ENCODE assay signal across 24 cellular contexts in the genomic region with DNA sequence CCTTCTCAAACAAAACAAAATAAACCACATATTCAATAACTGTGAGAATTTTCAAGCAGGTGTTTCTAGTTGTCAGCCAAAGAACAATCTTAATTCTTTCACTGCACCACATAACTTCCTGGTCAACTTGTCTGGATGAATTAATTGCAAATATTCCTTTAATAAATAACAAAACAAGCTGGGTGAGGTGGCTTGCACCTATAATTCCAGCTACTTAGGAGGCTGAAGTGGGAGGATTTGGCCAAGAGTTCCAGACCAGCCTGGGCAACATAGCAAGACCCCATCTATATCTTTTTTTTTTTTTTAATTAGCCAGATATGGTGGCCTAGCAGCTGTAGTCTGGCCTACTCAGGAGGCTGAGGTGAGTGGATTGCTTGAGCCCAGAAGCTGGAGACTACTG. TPM values are rescaled to one million over a fixed set of nuclear protein-coding genes. Genes with fewer than 3 reads are reported as not detected.
DNase-seq lines count a peak whose midpoint lies in the region; ATAC-seq, FAIRE-seq and TF ChIP-seq lines count a peak whose summit lies in the region.
"Had no signal": no experiment of that assay in that cellular context is flagged by ENCODE, and none has a peak within 500 bp of the region (broad histone marks: within the 10 kb centered on the region; RNA-seq: fewer than 3 reads in every experiment).

No MANE protein-coding gene starts in this region.

- intact Hi-C loops in HepG2 (cut with micrococcal nuclease; ENCODE audit: unreplicated experiment) = no loop called here
- intact Hi-C loops in right lobe of liver (cut with DNase I) = loop anchor here in 1 of 2 donors (10.0 kb wide), 1 partner anchor 58 kb away; a partner anchor contains a TSS
- intact Hi-C loops in ascending aorta (cut with DNase I) = no loop called here

- ATAC-seq in HepG2 (no peak), right lobe of liver (no peak), esophagus mucosa (peak; percentile 25)
- ATAC-seq: GM12878 had no signal

- H3K27me3 ChIP-seq in HepG2 (ENCODE audit: control insufficient read depth in 1 of 2, insufficient read depth in 2 of 2, low read length in 2 of 2) = no peaks in the 10 kb centered on the region
- H3K27me3 ChIP-seq in right lobe of liver = no peaks in the 10 kb centered on the region
- no peaks in the 10 kb centered on the region for H3K27me3 ChIP-seq in ascending aorta
- H3K27me3 ChIP-seq: BE2C; BLaER1 treated with 17β-estradiol and CSF1 and Interleukin-3, amounts not matched to agents 10 nM and 100 nM had no signal

- H3K4me1 Mint-ChIP-seq in type B pancreatic cell (ENCODE audit: unreplicated experiment) = peaks cover 6% of the 10 kb centered on the region
- H3K4me1 Mint-ChIP-seq: CD8-positive, alpha-beta memory T cell had no signal

- TF ChIP-seq POLR2A in HepG2 (IDR thresholded peaks at IDR 0.05; ENCODE audit: insufficient read depth in 1 of 2, low read depth in 2 of 2, low read length in 2 of 2) (no peak), right lobe of liver (IDR thresholded peaks at IDR 0.05) (no peak)

- H3K27ac ChIP-seq in HepG2 (ENCODE audit: extremely low read length, insufficient read depth, low read length) (no peak overlapping the region), right lobe of liver (no peak overlapping the region), ascending aorta (no peak overlapping the region)
- H3K27ac ChIP-seq: 22Rv1; BLaER1 treated with 17β-estradiol and CSF1 and Interleukin-3, amounts not matched to agents 10 nM and 100 nM; GM23248 had no signal

- no peak for TF ChIP-seq EP300 in HepG2 (IDR thresholded peaks at IDR 0.05; ENCODE audit: low read depth in 2 of 2, low read length in 2 of 2)
- no peak for TF ChIP-seq EP300 in HepG2 (CRISPR knock-in tag; IDR thresholded peaks at IDR 0.05; ENCODE audit: borderline replicate concordance)

- H3K4me3 ChIP-seq in HepG2 (replicated peaks in 1 of 3; ENCODE audit: insufficient read depth in 1 of 3, low read depth in 2 of 3, low read length in 3 of 3) = no peak overlapping the region
- H3K4me3 ChIP-seq in right lobe of liver = no peak overlapping the region
- H3K4me3 ChIP-seq in ascending aorta = no peak overlapping the region
- H3K4me3 ChIP-seq: BLaER1 treated with 17β-estradiol and CSF1 and Interleukin-3, amounts not matched to agents 10 nM and 100 nM; GM12878; GM23248 had no signal

- TF ChIP-seq CTCF in HepG2 (CRISPR knock-in tag; IDR thresholded peaks at IDR 0.05) (no peak), right lobe of liver (IDR thresholded peaks at IDR 0.05) (no peak), type B pancreatic cell (conservative IDR thresholded peaks at IDR 0.05) (no peak), ascending aorta (IDR thresholded peaks at IDR 0.05) (no peak)

- H3K9me3 Mint-ChIP-seq in type B pancreatic cell = no peaks in the 10 kb centered on the region
- H3K9me3 Mint-ChIP-seq: CD4-positive, alpha-beta T cell; CD8-positive, alpha-beta memory T cell had no signal

- H3K4me1 ChIP-seq in HepG2 (ENCODE audit: insufficient read depth, low read length) (peaks cover 11% of the 10 kb centered on the region), right lobe of liver (peaks cover 0 to 9% (median 0%) of the 10 kb centered on the region in 4 donors), ascending aorta (peaks cover 0 to under 1% of the 10 kb centered on the region in 2 donors)
- H3K4me1 ChIP-seq: BE2C had no signal

- FAIRE-seq in HepG2 (lab: Jason Lieb, UNC) = no peak
- FAIRE-seq: A204.1, D721Med, GM12878, H1 had no signal

- no peak for TF ChIP-seq RAD21 in HepG2 (CRISPR knock-in tag; IDR thresholded peaks at IDR 0.05)

- no peak for DNase-seq in HepG2 (ENCODE audit: low spot score)
- no peak for DNase-seq in right lobe of liver
- DNase-seq in type B pancreatic cell (ENCODE audit: extremely low spot score, unreplicated experiment) = no peak
- no peak for DNase-seq in ascending aorta (ENCODE audit: low spot score in 2 of 2)
- DNase-seq in ACHN = no peak
- DNase-seq: AML-193; BE2C; CD4-positive, alpha-beta T cell; CD8-positive, alpha-beta memory T cell; DMS 273 treated with DMSO at 0.1 percent for 48 hours; DMS79; EL; GDM1; GM23248; H7; HCEC 1CT had no signal

- H3K36me3 ChIP-seq in HepG2 (replicated peaks in 1 of 2; ENCODE audit: control insufficient read depth in 1 of 2, insufficient read depth in 2 of 2, low read length in 2 of 2) = 0 out of 5 replicates have a peak, but pooled peaks cover 0 to 3% of the 10 kb centered on the region in 2 experiments
- no peaks in the 10 kb centered on the region for H3K36me3 ChIP-seq in right lobe of liver
- no peaks in the 10 kb centered on the region for H3K36me3 ChIP-seq in ascending aorta
- H3K36me3 ChIP-seq: BE2C; BLaER1 treated with 17β-estradiol and CSF1 and Interleukin-3, amounts not matched to agents 10 nM and 100 nM had no signal

- H4K20me1 ChIP-seq in HepG2 (ENCODE audit: insufficient read depth, low read length) = no peaks in the 10 kb centered on the region
- H4K20me1 ChIP-seq: BLaER1 treated with 17β-estradiol and CSF1 and Interleukin-3, amounts not matched to agents 10 nM and 100 nM had no signal

- no peaks in the 10 kb centered on the region for H3K27me3 Mint-ChIP-seq in type B pancreatic cell
- H3K27me3 Mint-ChIP-seq: CD4-positive, alpha-beta T cell had no signal

- peak overlapping the region; percentile 78 for H3K27ac Mint-ChIP-seq in type B pancreatic cell
- H3K27ac Mint-ChIP-seq: CD14-positive monocyte; CD4-positive, alpha-beta T cell; CD8-positive, alpha-beta memory T cell had no signal

- H3K9ac ChIP-seq in HepG2 (ENCODE audit: insufficient read depth, low read depth, low read length) = no peak overlapping the region
- H3K9ac ChIP-seq: BLaER1 treated with 17β-estradiol and CSF1 and Interleukin-3, amounts not matched to agents 10 nM and 100 nM; GM23248 had no signal

- in situ Hi-C loops in HepG2 (cut with HindIII; ENCODE audit: extremely low pct_ligation_motif_present, low pct_unique_long_range_greater_than_20kb) = no loop called here
- in situ Hi-C loops in ACHN (cut with HindIII; ENCODE audit: low pct_ligation_motif_present, low pct_unique_long_range_greater_than_20kb, low sequenced_read_pairs) = no loop called here

- no peaks in the 10 kb centered on the region for H3K36me3 Mint-ChIP-seq in type B pancreatic cell
- H3K36me3 Mint-ChIP-seq: CD14-positive monocyte; CD8-positive, alpha-beta memory T cell had no signal

- no TSS peak for BruUV-seq in HepG2 (replicated peaks; lab: Mats Ljungman, UMichigan)

- H3K9me3 ChIP-seq in HepG2 (ENCODE audit: low read length) (no peaks in the 10 kb centered on the region), right lobe of liver (no peaks in the 10 kb centered on the region), ascending aorta (no peaks in the 10 kb centered on the region)
- H3K9me3 ChIP-seq: BE2C; BLaER1 treated with 17β-estradiol and CSF1 and Interleukin-3, amounts not matched to agents 10 nM and 100 nM had no signal

- CTCF ChIA-PET in HepG2 (lab: Yijun Ruan, JAX; ENCODE audit: low intra/inter-chr PET ratio, low total read pairs) = no interaction called here

- H3K79me2 ChIP-seq in HepG2 (ENCODE audit: insufficient read depth, low read length) = no peaks in the 10 kb centered on the region

- no peak overlapping the region for H3K4me3 Mint-ChIP-seq in type B pancreatic cell
- H3K4me3 Mint-ChIP-seq: CD14-positive monocyte; CD4-positive, alpha-beta T cell; CD8-positive, alpha-beta memory T cell had no signal

- no peak overlapping the region for H2AFZ ChIP-seq in HepG2 (ENCODE audit: low read length)
- H2AFZ ChIP-seq: GM23248 had no signal

- POLR2A ChIA-PET in HepG2 (lab: Yijun Ruan, JAX) = no interaction called here

- no peak overlapping the region for H3K4me2 ChIP-seq in HepG2 (ENCODE audit: low read depth, low read length)
- H3K4me2 ChIP-seq: BLaER1 treated with 17β-estradiol and CSF1 and Interleukin-3, amounts not matched to agents 10 nM and 100 nM had no signal

RNA-seq across cellular contexts. Expression of a gene that starts 17.0 kb away (rescaled TPM):
- 26.2 and 32.3 TPM in 2 replicates for total RNA-seq in HepG2 (2016; rRNA removed; fragmentation: Illumina TruSeq; extraction: Trizol)
- 24.3 and 34.3 TPM in 2 replicates for total RNA-seq in HepG2 (2016; cell fraction: cytosol; rRNA removed; fragmentation: Illumina TruSeq; extraction: Trizol; ENCODE audit: low read depth)
- 26.8 and 33.7 TPM in 2 replicates for total RNA-seq in HepG2 (2016; cell fraction: insoluble cytoplasmic fraction; rRNA removed; fragmentation: Illumina TruSeq; extraction: Trizol)
- 16.7 and 17.3 TPM in 2 replicates for total RNA-seq in HepG2 (2016; cell fraction: membrane; rRNA removed; fragmentation: Illumina TruSeq; extraction: Trizol)
- total RNA-seq in HepG2 (2016; cell fraction: nucleus; rRNA removed; fragmentation: Illumina TruSeq; extraction: Trizol) = 18.8 and 22.5 TPM in 2 replicates
- polyA plus RNA-seq in HepG2 (2011; rRNA removed) = 7.3 and 8.0 TPM in 2 replicates
- polyA plus RNA-seq in HepG2 (2011; cell fraction: cytosol; rRNA removed) = 5.0 and 7.2 TPM in 2 replicates
- 3.7 and 4.9 TPM in 2 replicates for polyA plus RNA-seq in HepG2 (2011; cell fraction: nucleus; rRNA removed)
- polyA plus RNA-seq in HepG2 (2012) = 11.2 and 12.0 TPM in 2 replicates
- 2.3 and 2.4 TPM in 2 replicates for polyA plus RNA-seq in HepG2 (2016; cell fraction: cytosol; fragmentation: Illumina TruSeq; extraction: Trizol; ENCODE audit: low read depth)
- polyA plus RNA-seq in HepG2 (2016; cell fraction: insoluble cytoplasmic fraction; fragmentation: Illumina TruSeq; extraction: Trizol; ENCODE audit: low read depth) = 39.7 and 39.9 TPM in 2 replicates
- polyA plus RNA-seq in HepG2 (2016; cell fraction: membrane; fragmentation: Illumina TruSeq; extraction: Trizol; ENCODE audit: low read depth) = 7.4 and 8.2 TPM in 2 replicates
- polyA plus RNA-seq in HepG2 (2016; cell fraction: nucleus; fragmentation: Illumina TruSeq; extraction: Trizol; ENCODE audit: insufficient read depth, low read depth) = 26.4 and 26.9 TPM in 2 replicates
- 11.5 and 16.5 TPM in 2 replicates for polyA minus RNA-seq in HepG2 (2011; rRNA and poly(A)+ RNA removed; ENCODE audit: low replicate concordance)
- 6.4 and 7.6 TPM in 2 replicates for polyA minus RNA-seq in HepG2 (2011; cell fraction: cytosol; rRNA and poly(A)+ RNA removed)
- polyA minus RNA-seq in HepG2 (2011; cell fraction: nucleus; rRNA and poly(A)+ RNA removed) = 9.3 and 11.1 TPM in 2 replicates
- total RNA-seq in right lobe of liver = 1 to 10 TPM; 4.9 to 5.6 (median 5.4) TPM
- total RNA-seq in esophagus mucosa = 9.5 TPM
- total RNA-seq in type B pancreatic cell (ENCODE audit: low replicate concordance) = 24.1 and 25.4 TPM in 2 replicates
- total RNA-seq in ascending aorta = 6.0 TPM

RNA-seq across cellular contexts. Expression of a gene that starts 57.0 kb away (rescaled TPM):
- 45.8 and 68.8 TPM in 2 replicates for total RNA-seq in HepG2 (2016; rRNA removed; fragmentation: Illumina TruSeq; extraction: Trizol)
- total RNA-seq in HepG2 (2016; cell fraction: cytosol; rRNA removed; fragmentation: Illumina TruSeq; extraction: Trizol; ENCODE audit: low read depth) = 5.2 and 7.9 TPM in 2 replicates
- total RNA-seq in HepG2 (2016; cell fraction: insoluble cytoplasmic fraction; rRNA removed; fragmentation: Illumina TruSeq; extraction: Trizol) = 49.0 and 68.2 TPM in 2 replicates
- 9.3 and 10.9 TPM in 2 replicates for total RNA-seq in HepG2 (2016; cell fraction: membrane; rRNA removed; fragmentation: Illumina TruSeq; extraction: Trizol)
- total RNA-seq in HepG2 (2016; cell fraction: nucleus; rRNA removed; fragmentation: Illumina TruSeq; extraction: Trizol) = 23.2 and 23.8 TPM in 2 replicates
- polyA plus RNA-seq in HepG2 (2011; rRNA removed) = 15.9 and 17.5 TPM in 2 replicates
- 5.6 and 9.8 TPM in 2 replicates for polyA plus RNA-seq in HepG2 (2011; cell fraction: cytosol; rRNA removed)
- polyA plus RNA-seq in HepG2 (2011; cell fraction: nucleus; rRNA removed) = 7.9 and 10.8 TPM in 2 replicates
- 19.1 and 29.9 TPM in 2 replicates for polyA plus RNA-seq in HepG2 (2012)
- 0.89 and 1.1 TPM in 2 replicates for polyA plus RNA-seq in HepG2 (2016; cell fraction: cytosol; fragmentation: Illumina TruSeq; extraction: Trizol; ENCODE audit: low read depth)
- 30.1 and 36.8 TPM in 2 replicates for polyA plus RNA-seq in HepG2 (2016; cell fraction: insoluble cytoplasmic fraction; fragmentation: Illumina TruSeq; extraction: Trizol; ENCODE audit: low read depth)
- polyA plus RNA-seq in HepG2 (2016; cell fraction: membrane; fragmentation: Illumina TruSeq; extraction: Trizol; ENCODE audit: low read depth) = 2.9 and 3.3 TPM in 2 replicates
- 22.3 and 23.3 TPM in 2 replicates for polyA plus RNA-seq in HepG2 (2016; cell fraction: nucleus; fragmentation: Illumina TruSeq; extraction: Trizol; ENCODE audit: insufficient read depth, low read depth)
- polyA minus RNA-seq in HepG2 (2011; rRNA and poly(A)+ RNA removed; ENCODE audit: low replicate concordance) = 18.9 and 33.5 TPM in 2 replicates
- polyA minus RNA-seq in HepG2 (2011; cell fraction: cytosol; rRNA and poly(A)+ RNA removed) = 26.9 and 27.8 TPM in 2 replicates
- polyA minus RNA-seq in HepG2 (2011; cell fraction: nucleus; rRNA and poly(A)+ RNA removed) = 31.4 and 41.6 TPM in 2 replicates
- total RNA-seq in right lobe of liver = 10 to 100 TPM in 5 of 6 experiments, 1 to 10 TPM in 1; 8.7 to 19.3 (median 13.0) TPM
- total RNA-seq in esophagus mucosa = 23.2 TPM
- 44.8 and 66.4 TPM in 2 replicates for total RNA-seq in type B pancreatic cell (ENCODE audit: low replicate concordance)
- 8.6 TPM for total RNA-seq in ascending aorta
